Comparison of ENCODE assay signal across 28 cellular contexts in genomic region chr12:67377021-67377420, GRCh38.
"Had no signal": no experiment of that assay in that cellular context is flagged by ENCODE, and none has a peak within 500 bp of the region (broad histone marks: within the 10 kb centered on the region; RNA-seq: fewer than 3 reads in every experiment).

No MANE protein-coding gene starts in this region.

- H3K4me1 ChIP-seq: colonic mucosa, left lung, parathyroid adenoma, prostate gland, right atrium auricular region, transverse colon had no signal

- H3K4me3 ChIP-seq: colonic mucosa, gastrocnemius medialis, left lung, mucosa of descending colon, prostate gland, right atrium auricular region, smooth muscle cell, suprapubic skin, transverse colon had no signal

- H3K27me3 ChIP-seq: colonic mucosa, gastrocnemius medialis, left lung, neutrophil, right atrium auricular region, suprapubic skin, transverse colon had no signal

- H3K27ac Mint-ChIP-seq: dendritic cell treated with granulocyte-macrophage colony-stimulating factor and Interleukin-4, amounts not matched to agents 40 ng/mL and 50 ng/mL, for 4 days; endodermal cell; mesothelial cell of epicardium; naive B cell; natural killer cell treated with Interleukin-12 subunit alpha and Interleukin-12 subunit beta and Interleukin-15 and Interleukin-18, amount 100 ng/mL, for 72 hours; stimulated activated naive CD8-positive, alpha-beta T cell treated with anti-CD3 and anti-CD28 coated beads, Interleukin-15, amount 100 ng/mL, for 72 hours had no signal

- H3K36me3 ChIP-seq: colonic mucosa, gastrocnemius medialis, left lung, neutrophil, prostate gland, right atrium auricular region, suprapubic skin, transverse colon had no signal

- H3K4me1 Mint-ChIP-seq: endodermal cell, naive B cell, neural crest cell had no signal

- H3K79me2 ChIP-seq: parathyroid adenoma had no signal

- H3K27ac ChIP-seq: colonic mucosa, gastrocnemius medialis, left lung, neutrophil, parathyroid adenoma, prostate gland, right atrium auricular region, suprapubic skin, transverse colon had no signal

- H3K27me3 Mint-ChIP-seq: dendritic cell treated with granulocyte-macrophage colony-stimulating factor and Interleukin-4, amounts not matched to agents 40 ng/mL and 50 ng/mL, for 4 days; naive B cell; stimulated activated naive CD8-positive, alpha-beta T cell treated with anti-CD3 and anti-CD28 coated beads, Interleukin-15, amount 100 ng/mL, for 72 hours had no signal

- H3K4me2 ChIP-seq: smooth muscle cell had no signal

- H3K9me3 ChIP-seq: colonic mucosa, gastrocnemius medialis, left lung, mucosa of descending colon, neutrophil, prostate gland, right atrium auricular region, suprapubic skin, transverse colon had no signal

- H2AFZ ChIP-seq: parathyroid adenoma had no signal

- H3K9me3 Mint-ChIP-seq: dendritic cell treated with granulocyte-macrophage colony-stimulating factor and Interleukin-4, amounts not matched to agents 40 ng/mL and 50 ng/mL, for 4 days; natural killer cell treated with Interleukin-12 subunit alpha and Interleukin-12 subunit beta and Interleukin-15 and Interleukin-18, amount 100 ng/mL, for 72 hours; neural crest cell had no signal

- ATAC-seq: gastrocnemius medialis; left cardiac atrium; left lung; mucosa of descending colon; natural killer cell treated with Interleukin-12 subunit alpha and Interleukin-12 subunit beta and Interleukin-15 and Interleukin-18, amount 100 ng/mL, for 72 hours; sciatic nerve; stimulated activated naive CD8-positive, alpha-beta T cell treated with anti-CD3 and anti-CD28 coated beads, Interleukin-15, amount 100 ng/mL, for 72 hours had no signal

- DNase-seq: colonic mucosa; effector CD8-positive, alpha-beta T cell; endodermal cell; erythroblast; gastrocnemius medialis; left cardiac atrium; left lung; mesenchymal stem cell; mucosa of descending colon; naive B cell; stimulated activated CD4-positive, alpha-beta T cell treated with anti-CD3 and anti-CD28 coated beads, Interleukin-12 subunit alpha, Interleukin-12 subunit beta, amount 100 ng/mL, for 4 hours; stimulated activated CD4-positive, alpha-beta T cell treated with anti-CD3 and anti-CD28 coated beads, Interleukin-1b, Interleukin-23, amount 100 ng/mL, for 48 hours; stimulated activated CD4-positive, alpha-beta T cell treated with anti-CD3 and anti-CD28 coated beads, Interleukin-4, amount 100 ng/mL, for 1 hour; stimulated activated CD8-positive, alpha-beta memory T cell treated with anti-CD3 and anti-CD28 coated beads, Interleukin-4, amount 100 ng/mL, for 48 hours; stimulated activated naive CD4-positive, alpha-beta T cell; stimulated activated naive CD8-positive, alpha-beta T cell treated with anti-CD3 and anti-CD28 coated beads, Interleukin-15, amount 100 ng/mL, for 72 hours; transverse colon had no signal

- H3K4me3 Mint-ChIP-seq: dendritic cell treated with granulocyte-macrophage colony-stimulating factor and Interleukin-4, amounts not matched to agents 40 ng/mL and 50 ng/mL, for 4 days; endodermal cell; mesothelial cell of epicardium; naive B cell; natural killer cell treated with Interleukin-12 subunit alpha and Interleukin-12 subunit beta and Interleukin-15 and Interleukin-18, amount 100 ng/mL, for 72 hours; neural crest cell; stimulated activated naive CD8-positive, alpha-beta T cell treated with anti-CD3 and anti-CD28 coated beads, Interleukin-15, amount 100 ng/mL, for 72 hours had no signal

- H3K9ac ChIP-seq: parathyroid adenoma had no signal
